In genomic region chr1:61724721-61725694, GRCh38 we compare ENCODE assay signal across 8 cellular contexts. TPM values are rescaled to one million over a fixed set of nuclear protein-coding genes. Genes with fewer than 3 reads are reported as not detected.
DNase-seq lines count a peak whose midpoint lies in the region; ATAC-seq and TF ChIP-seq lines count a peak whose summit lies in the region.

TM2D1 (minus strand) TSS chr1:61725141; CDS start chr1:61725120, 21 bp downstream.

- H3K36me3 ChIP-seq in ovary (no peaks in the 10 kb centered on the region), thyroid gland (no peaks in the 10 kb centered on the region)

- intact Hi-C loops in Right ventricle myocardium inferior (cut with DNase I) (loop anchor here (2.0 kb wide), 1 partner anchor 18 kb away; the partner anchor contains the start of gene PATJ), ovary (cut with DNase I) (loop anchor here in 2 of 4 donors (1.0 to 10.0 kb wide), 2 partner anchors 15 to 270 kb away; no protein-coding TSS in a partner anchor), thyroid gland (cut with DNase I) (no loop called here)

- CTCF ChIA-PET in GM10248 (lab: Yijun Ruan, JAX): interaction anchor here (0.7 kb wide), 1 partner anchor 84 kb away, joined by 3 read pairs; no protein-coding TSS in a partner anchor

- H3K4me3 ChIP-seq in ovary (peak within 1 kb of the TSS; percentile 78), thyroid gland (replicated peaks in 1 of 3) (peak within 1 kb of the TSS; percentile 66 to 95 (median 79))

- no peaks in the 10 kb centered on the region for H3K27me3 Mint-ChIP-seq in activated naive CD8-positive, alpha-beta T cell treated with anti-CD3 and anti-CD28 coated beads for 36 hours

- no peaks in the 10 kb centered on the region for H3K27me3 ChIP-seq in ovary
- H3K27me3 ChIP-seq in thyroid gland: no peaks in the 10 kb centered on the region

- H3K27ac Mint-ChIP-seq in activated naive CD8-positive, alpha-beta T cell treated with anti-CD3 and anti-CD28 coated beads for 36 hours: peak within 1 kb of the TSS; percentile 97

- no peak for TF ChIP-seq CTCF in GM10248 (IDR thresholded peaks at IDR 0.05; ENCODE audit: control extremely low read depth, extremely low read depth, low read depth, missing control alignments)
- peak in 1 of 3 donors; percentile 13 for TF ChIP-seq CTCF in ovary (IDR thresholded peaks at IDR 0.05)
- peak in 1 of 6 experiments; percentile 8 for TF ChIP-seq CTCF in thyroid gland (IDR thresholded peaks at IDR 0.05)

- peaks cover 3% of the 10 kb centered on the region for H3K36me3 Mint-ChIP-seq in activated naive CD8-positive, alpha-beta T cell treated with anti-CD3 and anti-CD28 coated beads for 36 hours

- peak within 1 kb of the TSS; percentile 95 for H3K4me3 Mint-ChIP-seq in activated naive CD8-positive, alpha-beta T cell treated with anti-CD3 and anti-CD28 coated beads for 36 hours

- H3K4me1 ChIP-seq in ovary (ENCODE audit: insufficient read depth): no peaks in the 10 kb centered on the region
- H3K4me1 ChIP-seq in thyroid gland: peaks cover 8 to 13% of the 10 kb centered on the region in 2 donors

- H3K9me3 ChIP-seq in ovary: no peaks in the 10 kb centered on the region
- H3K9me3 ChIP-seq in thyroid gland: no peaks in the 10 kb centered on the region

- no peaks in the 10 kb centered on the region for H3K9me3 Mint-ChIP-seq in activated naive CD8-positive, alpha-beta T cell treated with anti-CD3 and anti-CD28 coated beads for 36 hours

- TF ChIP-seq POLR2A in ovary (IDR thresholded peaks at IDR 0.05) (peak; percentile 84), thyroid gland (IDR thresholded peaks at IDR 0.05) (peak in 1 of 2 donors; percentile 81)

- POLR2A ChIA-PET in GM10248 (lab: Yijun Ruan, JAX): no interaction called here

- ATAC-seq in HG02610 (IDR thresholded peaks at IDR 0.05; ENCODE audit: unreplicated experiment) (peak; percentile 99), Right ventricle myocardium inferior (peak; percentile 99)

- TF ChIP-seq EP300 in ovary (IDR thresholded peaks at IDR 0.05): no peak

- H3K4me1 Mint-ChIP-seq in activated naive CD8-positive, alpha-beta T cell treated with anti-CD3 and anti-CD28 coated beads for 36 hours: peaks cover 11% of the 10 kb centered on the region

- 0 to 1% (median 0%) methylated on average over 41 to 46 of the region's 46 CpGs for WGBS in ovary, 3 donors
- 0 to 2% methylated on average over 38 to 41 of the region's 46 CpGs for WGBS in thyroid gland, 2 donors

- H3K27ac ChIP-seq in ovary: peak within 1 kb of the TSS; percentile 74 to 90
- H3K27ac ChIP-seq in thyroid gland: peak within 1 kb of the TSS; percentile 73 to 84 (median 80)

- DNase-seq in GM10248 (ENCODE audit: extremely low spot score): peak; percentile 92
- DNase-seq in NCI-H1092 treated with DMSO at 0.1 percent for 48 hours (lab: John Stamatoyannopoulos, UW): peak; percentile 86
- peak; percentile 93 for DNase-seq in SKM-1 treated with dmso at 0.1 percent for 144 hours (lab: John Stamatoyannopoulos, UW; ENCODE audit: unreplicated experiment)
- peak; percentile 88 for DNase-seq in activated naive CD8-positive, alpha-beta T cell treated with anti-CD3 and anti-CD28 coated beads for 36 hours
- peak; percentile 96 for DNase-seq in Right ventricle myocardium inferior (ENCODE audit: missing footprints)
- DNase-seq in ovary: peak; percentile 84 to 90 (median 86)
- peak; percentile 86 to 91 for DNase-seq in thyroid gland

RNA-seq across cellular contexts. Expression of gene TM2D1, which starts in this region (rescaled TPM):
- 10 to 100 TPM; 24.7 to 25.6 TPM for total RNA-seq in activated naive CD8-positive, alpha-beta T cell treated with anti-CD3 and anti-CD28 coated beads for 36 hours
- total RNA-seq in Right ventricle myocardium inferior (32.3 TPM), ovary (10 to 100 TPM; 34.6 to 62.4 (median 42.4) TPM), thyroid gland (10 to 100 TPM; 55.7 to 84.4 (median 69.9) TPM)
- polyA plus RNA-seq in ovary: 10 to 100 TPM; 50.7 to 68.0 TPM

Comparison
In these comparisons a context has a peak if more than half of its experiments do, and no peak if none do; other contexts are left out.
1. Peak in every context shown above with its lines: DNase-seq, ATAC-seq, H3K4me3 ChIP-seq and H3K27ac ChIP-seq.